In the genomic region with DNA sequence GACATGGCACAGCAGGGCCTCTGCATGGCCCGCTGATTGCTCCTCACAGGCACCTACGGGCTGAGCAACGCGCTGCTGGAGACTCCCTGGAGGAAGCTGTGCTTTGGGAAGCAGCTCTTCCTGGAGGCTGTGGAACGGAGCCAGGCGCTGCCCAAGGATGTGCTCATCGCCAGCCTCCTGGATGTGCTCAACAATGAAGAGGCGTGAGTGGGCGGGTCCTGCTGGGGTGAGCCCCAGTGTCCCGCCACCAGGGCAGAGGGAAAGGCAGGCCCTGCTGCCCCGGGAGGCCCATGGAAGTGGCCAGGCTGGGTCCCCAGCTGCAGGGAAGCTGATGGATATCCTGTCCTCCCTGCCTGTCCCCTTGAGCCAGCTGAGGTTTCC, we compare ENCODE assay signal across 1 cellular context.
TF ChIP-seq lines count a peak whose summit lies in the region.

No MANE protein-coding gene starts in this region.

TF ChIP-seq in GM23338, 12 proteins besides CTCF, POLR2A, EP300 and RAD21 (continued from another document):
- TF ChIP-seq, protein P1, sequence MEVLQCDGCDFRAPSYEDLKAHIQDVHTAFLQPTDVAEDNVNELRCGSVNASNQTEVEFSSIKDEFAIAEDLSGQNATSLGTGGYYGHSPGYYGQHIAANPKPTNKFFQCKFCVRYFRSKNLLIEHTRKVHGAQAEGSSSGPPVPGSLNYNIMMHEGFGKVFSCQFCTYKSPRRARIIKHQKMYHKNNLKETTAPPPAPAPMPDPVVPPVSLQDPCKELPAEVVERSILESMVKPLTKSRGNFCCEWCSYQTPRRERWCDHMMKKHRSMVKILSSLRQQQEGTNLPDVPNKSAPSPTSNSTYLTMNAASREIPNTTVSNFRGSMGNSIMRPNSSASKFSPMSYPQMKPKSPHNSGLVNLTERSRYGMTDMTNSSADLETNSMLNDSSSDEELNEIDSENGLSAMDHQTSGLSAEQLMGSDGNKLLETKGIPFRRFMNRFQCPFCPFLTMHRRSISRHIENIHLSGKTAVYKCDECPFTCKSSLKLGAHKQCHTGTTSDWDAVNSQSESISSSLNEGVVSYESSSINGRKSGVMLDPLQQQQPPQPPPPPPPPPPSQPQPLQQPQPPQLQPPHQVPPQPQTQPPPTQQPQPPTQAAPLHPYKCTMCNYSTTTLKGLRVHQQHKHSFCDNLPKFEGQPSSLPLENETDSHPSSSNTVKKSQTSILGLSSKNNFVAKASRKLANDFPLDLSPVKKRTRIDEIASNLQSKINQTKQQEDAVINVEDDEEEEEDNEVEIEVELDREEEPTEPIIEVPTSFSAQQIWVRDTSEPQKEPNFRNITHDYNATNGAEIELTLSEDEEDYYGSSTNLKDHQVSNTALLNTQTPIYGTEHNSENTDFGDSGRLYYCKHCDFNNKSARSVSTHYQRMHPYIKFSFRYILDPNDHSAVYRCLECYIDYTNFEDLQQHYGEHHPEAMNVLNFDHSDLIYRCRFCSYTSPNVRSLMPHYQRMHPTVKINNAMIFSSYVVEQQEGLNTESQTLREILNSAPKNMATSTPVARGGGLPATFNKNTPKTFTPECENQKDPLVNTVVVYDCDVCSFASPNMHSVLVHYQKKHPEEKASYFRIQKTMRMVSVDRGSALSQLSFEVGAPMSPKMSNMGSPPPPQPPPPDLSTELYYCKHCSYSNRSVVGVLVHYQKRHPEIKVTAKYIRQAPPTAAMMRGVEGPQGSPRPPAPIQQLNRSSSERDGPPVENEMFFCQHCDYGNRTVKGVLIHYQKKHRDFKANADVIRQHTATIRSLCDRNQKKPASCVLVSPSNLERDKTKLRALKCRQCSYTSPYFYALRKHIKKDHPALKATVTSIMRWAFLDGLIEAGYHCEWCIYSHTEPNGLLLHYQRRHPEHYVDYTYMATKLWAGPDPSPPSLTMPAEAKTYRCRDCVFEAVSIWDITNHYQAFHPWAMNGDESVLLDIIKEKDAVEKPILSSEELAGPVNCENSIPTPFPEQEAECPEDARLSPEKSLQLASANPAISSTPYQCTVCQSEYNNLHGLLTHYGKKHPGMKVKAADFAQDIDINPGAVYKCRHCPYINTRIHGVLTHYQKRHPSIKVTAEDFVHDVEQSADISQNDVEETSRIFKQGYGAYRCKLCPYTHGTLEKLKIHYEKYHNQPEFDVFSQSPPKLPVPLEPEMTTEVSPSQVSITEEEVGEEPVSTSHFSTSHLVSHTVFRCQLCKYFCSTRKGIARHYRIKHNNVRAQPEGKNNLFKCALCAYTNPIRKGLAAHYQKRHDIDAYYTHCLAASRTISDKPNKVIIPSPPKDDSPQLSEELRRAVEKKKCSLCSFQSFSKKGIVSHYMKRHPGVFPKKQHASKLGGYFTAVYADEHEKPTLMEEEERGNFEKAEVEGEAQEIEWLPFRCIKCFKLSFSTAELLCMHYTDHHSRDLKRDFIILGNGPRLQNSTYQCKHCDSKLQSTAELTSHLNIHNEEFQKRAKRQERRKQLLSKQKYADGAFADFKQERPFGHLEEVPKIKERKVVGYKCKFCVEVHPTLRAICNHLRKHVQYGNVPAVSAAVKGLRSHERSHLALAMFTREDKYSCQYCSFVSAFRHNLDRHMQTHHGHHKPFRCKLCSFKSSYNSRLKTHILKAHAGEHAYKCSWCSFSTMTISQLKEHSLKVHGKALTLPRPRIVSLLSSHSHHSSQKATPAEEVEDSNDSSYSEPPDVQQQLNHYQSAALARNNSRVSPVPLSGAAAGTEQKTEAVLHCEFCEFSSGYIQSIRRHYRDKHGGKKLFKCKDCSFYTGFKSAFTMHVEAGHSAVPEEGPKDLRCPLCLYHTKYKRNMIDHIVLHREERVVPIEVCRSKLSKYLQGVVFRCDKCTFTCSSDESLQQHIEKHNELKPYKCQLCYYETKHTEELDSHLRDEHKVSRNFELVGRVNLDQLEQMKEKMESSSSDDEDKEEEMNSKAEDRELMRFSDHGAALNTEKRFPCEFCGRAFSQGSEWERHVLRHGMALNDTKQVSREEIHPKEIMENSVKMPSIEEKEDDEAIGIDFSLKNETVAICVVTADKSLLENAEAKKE (CRISPR knock-in tag; IDR thresholded peaks at IDR 0.05), result no peak
- TF ChIP-seq ZNF114 (CRISPR knock-in tag; IDR thresholded peaks at IDR 0.05), result no peak
- no peak for TF ChIP-seq EZH2phosphoT487 (IDR thresholded peaks at IDR 0.05; ENCODE audit: unreplicated experiment)
- TF ChIP-seq, protein P2, sequence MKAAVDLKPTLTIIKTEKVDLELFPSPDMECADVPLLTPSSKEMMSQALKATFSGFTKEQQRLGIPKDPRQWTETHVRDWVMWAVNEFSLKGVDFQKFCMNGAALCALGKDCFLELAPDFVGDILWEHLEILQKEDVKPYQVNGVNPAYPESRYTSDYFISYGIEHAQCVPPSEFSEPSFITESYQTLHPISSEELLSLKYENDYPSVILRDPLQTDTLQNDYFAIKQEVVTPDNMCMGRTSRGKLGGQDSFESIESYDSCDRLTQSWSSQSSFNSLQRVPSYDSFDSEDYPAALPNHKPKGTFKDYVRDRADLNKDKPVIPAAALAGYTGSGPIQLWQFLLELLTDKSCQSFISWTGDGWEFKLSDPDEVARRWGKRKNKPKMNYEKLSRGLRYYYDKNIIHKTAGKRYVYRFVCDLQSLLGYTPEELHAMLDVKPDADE (IDR thresholded peaks at IDR 0.05), result no peak
- no peak for TF ChIP-seq ZNF331 (CRISPR knock-in tag; IDR thresholded peaks at IDR 0.05; ENCODE audit: low read depth)
- no peak for TF ChIP-seq CREB1 (CRISPR knock-in tag; IDR thresholded peaks at IDR 0.05; ENCODE audit: low read depth)
- TF ChIP-seq, protein P3, sequence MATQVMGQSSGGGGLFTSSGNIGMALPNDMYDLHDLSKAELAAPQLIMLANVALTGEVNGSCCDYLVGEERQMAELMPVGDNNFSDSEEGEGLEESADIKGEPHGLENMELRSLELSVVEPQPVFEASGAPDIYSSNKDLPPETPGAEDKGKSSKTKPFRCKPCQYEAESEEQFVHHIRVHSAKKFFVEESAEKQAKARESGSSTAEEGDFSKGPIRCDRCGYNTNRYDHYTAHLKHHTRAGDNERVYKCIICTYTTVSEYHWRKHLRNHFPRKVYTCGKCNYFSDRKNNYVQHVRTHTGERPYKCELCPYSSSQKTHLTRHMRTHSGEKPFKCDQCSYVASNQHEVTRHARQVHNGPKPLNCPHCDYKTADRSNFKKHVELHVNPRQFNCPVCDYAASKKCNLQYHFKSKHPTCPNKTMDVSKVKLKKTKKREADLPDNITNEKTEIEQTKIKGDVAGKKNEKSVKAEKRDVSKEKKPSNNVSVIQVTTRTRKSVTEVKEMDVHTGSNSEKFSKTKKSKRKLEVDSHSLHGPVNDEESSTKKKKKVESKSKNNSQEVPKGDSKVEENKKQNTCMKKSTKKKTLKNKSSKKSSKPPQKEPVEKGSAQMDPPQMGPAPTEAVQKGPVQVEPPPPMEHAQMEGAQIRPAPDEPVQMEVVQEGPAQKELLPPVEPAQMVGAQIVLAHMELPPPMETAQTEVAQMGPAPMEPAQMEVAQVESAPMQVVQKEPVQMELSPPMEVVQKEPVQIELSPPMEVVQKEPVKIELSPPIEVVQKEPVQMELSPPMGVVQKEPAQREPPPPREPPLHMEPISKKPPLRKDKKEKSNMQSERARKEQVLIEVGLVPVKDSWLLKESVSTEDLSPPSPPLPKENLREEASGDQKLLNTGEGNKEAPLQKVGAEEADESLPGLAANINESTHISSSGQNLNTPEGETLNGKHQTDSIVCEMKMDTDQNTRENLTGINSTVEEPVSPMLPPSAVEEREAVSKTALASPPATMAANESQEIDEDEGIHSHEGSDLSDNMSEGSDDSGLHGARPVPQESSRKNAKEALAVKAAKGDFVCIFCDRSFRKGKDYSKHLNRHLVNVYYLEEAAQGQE (IDR thresholded peaks at IDR 0.05; ENCODE audit: unreplicated experiment), result no peak
- no peak for TF ChIP-seq EZH2 (IDR thresholded peaks at IDR 0.05; ENCODE audit: low read depth, unreplicated experiment)
- TF ChIP-seq STAT1 (IDR thresholded peaks at IDR 0.05; ENCODE audit: unreplicated experiment), result no peak
